28 cellular contexts compared by ENCODE assay signal in genomic region chrX:32825009-32825408, GRCh38.
"Had no signal": no experiment of that assay in that cellular context is flagged by ENCODE, and none has a peak within 500 bp of the region (broad histone marks: within the 10 kb centered on the region; RNA-seq: fewer than 3 reads in every experiment).

No MANE protein-coding gene starts in this region.

- H3K9me3 Mint-ChIP-seq: natural killer cell treated with Interleukin-12 subunit alpha and Interleukin-12 subunit beta and Interleukin-15 and Interleukin-18, amount 100 ng/mL, for 72 hours; stimulated activated memory B cell treated with anti-CD40 and anti-IgM and Interleukin-4, amounts not matched to agents 10 μg/mL and 1 μg/mL and 100 μg/mL, for 72 hours; stimulated activated naive CD8-positive, alpha-beta T cell treated with anti-CD3 and anti-CD28 coated beads, Interleukin-15, amount 100 ng/mL, for 72 hours; type B pancreatic cell had no signal

- H3K27me3 Mint-ChIP-seq: naive thymus-derived CD4-positive, alpha-beta T cell; natural killer cell treated with Interleukin-12 subunit alpha and Interleukin-12 subunit beta and Interleukin-15 and Interleukin-18, amount 100 ng/mL, for 72 hours; progenitor cell of endocrine pancreas; stimulated activated memory B cell treated with anti-CD40 and anti-IgM and Interleukin-4, amounts not matched to agents 10 μg/mL and 1 μg/mL and 100 μg/mL, for 72 hours; stimulated activated naive CD8-positive, alpha-beta T cell treated with anti-CD3 and anti-CD28 coated beads, Interleukin-15, amount 100 ng/mL, for 72 hours; type B pancreatic cell had no signal

- DNase-seq: hypothalamus; immature natural killer cell; kidney; left colon; left lung; mesendoderm; naive thymus-derived CD4-positive, alpha-beta T cell; ovary; retina; right cardiac atrium; sigmoid colon; stimulated activated CD4-positive, alpha-beta T cell treated with anti-CD3 and anti-CD28 coated beads, Interleukin-1b, Interleukin-23, amount 100 ng/mL, for 48 hours; stimulated activated CD4-positive, alpha-beta T cell treated with anti-CD3 and anti-CD28 coated beads, Interleukin-2, amount 100 ng/mL, for 48 hours; stimulated activated CD4-positive, alpha-beta T cell treated with anti-CD3 and anti-CD28 coated beads, Interleukin-4, amount 100 ng/mL, for 4 hours; stimulated activated CD8-positive, alpha-beta memory T cell treated with anti-CD3 and anti-CD28 coated beads, Interleukin-4, amount 100 ng/mL, for 48 hours; stimulated activated naive CD4-positive, alpha-beta T cell treated with Interleukin-2 at 50 U/mL for 16 hours; stimulated activated naive CD8-positive, alpha-beta T cell treated with anti-CD3 and anti-CD28 coated beads, Interleukin-15, amount 100 ng/mL, for 72 hours; substantia nigra; uterus had no signal

- H3K9me3 ChIP-seq: left lung, ovary, sigmoid colon, tibial nerve, uterus had no signal

- ATAC-seq: left colon; left lung; naive thymus-derived CD4-positive, alpha-beta T cell; natural killer cell treated with Interleukin-12 subunit alpha and Interleukin-12 subunit beta and Interleukin-15 and Interleukin-18, amount 100 ng/mL, for 72 hours; right cardiac atrium; stimulated activated memory B cell treated with anti-CD40 and anti-IgM and Interleukin-4, amounts not matched to agents 10 μg/mL and 1 μg/mL and 100 μg/mL, for 72 hours; stimulated activated naive CD8-positive, alpha-beta T cell treated with anti-CD3 and anti-CD28 coated beads, Interleukin-15, amount 100 ng/mL, for 72 hours had no signal

- H3K36me3 Mint-ChIP-seq: immature natural killer cell; mesothelial cell of epicardium; naive thymus-derived CD4-positive, alpha-beta T cell; natural killer cell treated with Interleukin-12 subunit alpha and Interleukin-12 subunit beta and Interleukin-15 and Interleukin-18, amount 100 ng/mL, for 72 hours; stimulated activated memory B cell treated with anti-CD40 and anti-IgM and Interleukin-4, amounts not matched to agents 10 μg/mL and 1 μg/mL and 100 μg/mL, for 72 hours; type B pancreatic cell had no signal

- H3K4me3 ChIP-seq: left lung, lung, ovary, sigmoid colon, smooth muscle cell, tibial nerve, uterus had no signal

- H3K4me1 Mint-ChIP-seq: immature natural killer cell; naive thymus-derived CD4-positive, alpha-beta T cell; stimulated activated memory B cell treated with anti-CD40 and anti-IgM and Interleukin-4, amounts not matched to agents 10 μg/mL and 1 μg/mL and 100 μg/mL, for 72 hours; stimulated activated naive CD8-positive, alpha-beta T cell treated with anti-CD3 and anti-CD28 coated beads, Interleukin-15, amount 100 ng/mL, for 72 hours had no signal

- H3K27ac Mint-ChIP-seq: immature natural killer cell; mesothelial cell of epicardium; naive thymus-derived CD4-positive, alpha-beta T cell; natural killer cell treated with Interleukin-12 subunit alpha and Interleukin-12 subunit beta and Interleukin-15 and Interleukin-18, amount 100 ng/mL, for 72 hours; progenitor cell of endocrine pancreas; stimulated activated memory B cell treated with anti-CD40 and anti-IgM and Interleukin-4, amounts not matched to agents 10 μg/mL and 1 μg/mL and 100 μg/mL, for 72 hours; stimulated activated naive CD8-positive, alpha-beta T cell treated with anti-CD3 and anti-CD28 coated beads, Interleukin-15, amount 100 ng/mL, for 72 hours; type B pancreatic cell had no signal

- H3K27ac ChIP-seq: left lung, ovary, sigmoid colon, tibial nerve, uterus had no signal

- H3K36me3 ChIP-seq: left lung, ovary, sigmoid colon, tibial nerve, uterus had no signal

- H3K27me3 ChIP-seq: left lung, ovary, sigmoid colon, tibial nerve, uterus had no signal

- FAIRE-seq: islet of Langerhans, kidney had no signal

- H3K4me3 Mint-ChIP-seq: immature natural killer cell; mesothelial cell of epicardium; naive thymus-derived CD4-positive, alpha-beta T cell; natural killer cell treated with Interleukin-12 subunit alpha and Interleukin-12 subunit beta and Interleukin-15 and Interleukin-18, amount 100 ng/mL, for 72 hours; stimulated activated memory B cell treated with anti-CD40 and anti-IgM and Interleukin-4, amounts not matched to agents 10 μg/mL and 1 μg/mL and 100 μg/mL, for 72 hours; stimulated activated naive CD8-positive, alpha-beta T cell treated with anti-CD3 and anti-CD28 coated beads, Interleukin-15, amount 100 ng/mL, for 72 hours; type B pancreatic cell had no signal

- H3K4me2 ChIP-seq: smooth muscle cell had no signal

- H3K4me1 ChIP-seq: left lung, sigmoid colon, tibial nerve, uterus had no signal
